In the genomic region with DNA sequence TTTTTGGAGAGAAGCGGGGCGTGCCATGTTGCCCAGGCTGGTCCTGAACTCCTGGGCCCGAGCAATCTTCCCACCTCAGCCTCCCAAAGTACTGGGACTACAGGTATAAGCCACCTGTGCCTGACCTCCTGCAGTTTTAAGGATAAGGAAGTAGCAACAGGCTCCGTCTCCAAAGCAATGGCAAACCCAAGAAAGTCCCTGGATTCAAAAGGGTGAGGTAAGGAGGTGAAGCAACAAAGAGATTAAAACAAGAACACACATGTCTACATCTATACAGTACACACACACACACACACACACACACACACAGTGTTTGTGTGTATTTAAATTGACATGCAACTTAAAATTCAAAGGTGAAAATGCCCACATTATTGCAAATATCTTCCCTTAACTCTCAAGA, we compare ENCODE assay signal across 22 cellular contexts. TPM values are rescaled to one million over a fixed set of nuclear protein-coding genes. Genes with fewer than 3 reads are reported as not detected.
DNase-seq lines count a peak whose midpoint lies in the region; ATAC-seq and TF ChIP-seq lines count a peak whose summit lies in the region.
"Had no signal": no experiment of that assay in that cellular context is flagged by ENCODE, and none has a peak within 500 bp of the region (broad histone marks: within the 10 kb centered on the region; RNA-seq: fewer than 3 reads in every experiment).

No MANE protein-coding gene starts in this region.

- H3K4me1 ChIP-seq in foreskin keratinocyte: peaks cover 9% of the 10 kb centered on the region
- H3K4me1 ChIP-seq: sigmoid colon had no signal

- no peak overlapping the region for H3K4me3 Mint-ChIP-seq in activated T-cell treated with anti-CD3 and anti-CD28 coated beads, Interleukin-2, amount 50 U/mL, for 72 hours
- no peak overlapping the region for H3K4me3 Mint-ChIP-seq in activated T-cell treated with anti-CD3 and anti-CD28 coated beads, Interleukin-2, amount 50 U/mL, for 4 hours
- no peak overlapping the region for H3K4me3 Mint-ChIP-seq in stimulated activated naive B cell treated with anti-CD40 and anti-IgM and Interleukin-4, amounts not matched to agents 10 μg/mL and 1 μg/mL and 100 μg/mL, for 72 hours
- H3K4me3 Mint-ChIP-seq: HFFc6, neural crest cell had no signal

- TF ChIP-seq CTCF in VCaP (conservative IDR thresholded peaks at IDR 0.05) (no peak), foreskin keratinocyte (conservative IDR thresholded peaks at IDR 0.05) (no peak)

- peaks cover 0 to 4% of the 10 kb centered on the region in 2 donors for H3K36me3 Mint-ChIP-seq in activated T-cell treated with anti-CD3 and anti-CD28 coated beads, Interleukin-2, amount 50 U/mL, for 72 hours (ENCODE audit: insufficient read depth in 2 of 2)
- H3K36me3 Mint-ChIP-seq in activated T-cell treated with anti-CD3 and anti-CD28 coated beads, Interleukin-2, amount 50 U/mL, for 4 hours (ENCODE audit: insufficient read depth): peaks cover 22% of the 10 kb centered on the region
- H3K36me3 Mint-ChIP-seq in stimulated activated naive B cell treated with anti-CD40 and anti-IgM and Interleukin-4, amounts not matched to agents 10 μg/mL and 1 μg/mL and 100 μg/mL, for 72 hours: peaks cover 21 to 23% of the 10 kb centered on the region in 2 donors

- H3K27ac ChIP-seq in VCaP: peak overlapping the region; percentile 54
- H3K27ac ChIP-seq in foreskin keratinocyte: peak overlapping the region; percentile 70
- H3K27ac ChIP-seq: brain microvascular endothelial cell, coronary artery, sigmoid colon, thoracic aorta had no signal

- no peaks in the 10 kb centered on the region for H3K27me3 Mint-ChIP-seq in activated T-cell treated with anti-CD3 and anti-CD28 coated beads, Interleukin-2, amount 50 U/mL, for 72 hours (ENCODE audit: low read depth)
- no peaks in the 10 kb centered on the region for H3K27me3 Mint-ChIP-seq in activated T-cell treated with anti-CD3 and anti-CD28 coated beads, Interleukin-2, amount 50 U/mL, for 4 hours (ENCODE audit: low read depth)
- no peaks in the 10 kb centered on the region for H3K27me3 Mint-ChIP-seq in stimulated activated naive B cell treated with anti-CD40 and anti-IgM and Interleukin-4, amounts not matched to agents 10 μg/mL and 1 μg/mL and 100 μg/mL, for 72 hours

- no peak for ATAC-seq in activated T-cell treated with anti-CD3 and anti-CD28 coated beads, Interleukin-2, amount 50 U/mL, for 72 hours (replicated peaks in 1 of 2)
- ATAC-seq in activated T-cell treated with anti-CD3 and anti-CD28 coated beads, Interleukin-2, amount 50 U/mL, for 4 hours: no peak
- peak; percentile 77 for ATAC-seq in foreskin keratinocyte
- ATAC-seq in stimulated activated naive B cell treated with anti-CD40 and anti-IgM and Interleukin-4, amounts not matched to agents 10 μg/mL and 1 μg/mL and 100 μg/mL, for 72 hours (replicated peaks): no peak
- ATAC-seq: left ventricle myocardium superior had no signal

- no peaks in the 10 kb centered on the region for H3K4me1 Mint-ChIP-seq in activated T-cell treated with anti-CD3 and anti-CD28 coated beads, Interleukin-2, amount 50 U/mL, for 72 hours (ENCODE audit: low read depth)
- no peaks in the 10 kb centered on the region for H3K4me1 Mint-ChIP-seq in activated T-cell treated with anti-CD3 and anti-CD28 coated beads, Interleukin-2, amount 50 U/mL, for 4 hours (ENCODE audit: low read depth)
- H3K4me1 Mint-ChIP-seq in stimulated activated naive B cell treated with anti-CD40 and anti-IgM and Interleukin-4, amounts not matched to agents 10 μg/mL and 1 μg/mL and 100 μg/mL, for 72 hours: no peaks in the 10 kb centered on the region

- no peaks in the 10 kb centered on the region for H3K9me3 Mint-ChIP-seq in activated T-cell treated with anti-CD3 and anti-CD28 coated beads, Interleukin-2, amount 50 U/mL, for 72 hours
- no peaks in the 10 kb centered on the region for H3K9me3 Mint-ChIP-seq in activated T-cell treated with anti-CD3 and anti-CD28 coated beads, Interleukin-2, amount 50 U/mL, for 4 hours
- no peaks in the 10 kb centered on the region for H3K9me3 Mint-ChIP-seq in stimulated activated naive B cell treated with anti-CD40 and anti-IgM and Interleukin-4, amounts not matched to agents 10 μg/mL and 1 μg/mL and 100 μg/mL, for 72 hours
- H3K9me3 Mint-ChIP-seq: HFFc6 had no signal

- H3K27me3 ChIP-seq in foreskin keratinocyte: no peaks in the 10 kb centered on the region
- H3K27me3 ChIP-seq: brain microvascular endothelial cell, sigmoid colon had no signal

- H3K27ac Mint-ChIP-seq in activated T-cell treated with anti-CD3 and anti-CD28 coated beads, Interleukin-2, amount 50 U/mL, for 72 hours: peak overlapping the region; percentile 11
- H3K27ac Mint-ChIP-seq in stimulated activated naive B cell treated with anti-CD40 and anti-IgM and Interleukin-4, amounts not matched to agents 10 μg/mL and 1 μg/mL and 100 μg/mL, for 72 hours: peak overlapping the region; percentile 56
- H3K27ac Mint-ChIP-seq: HFFc6 had no signal

- no peak for DNase-seq in activated T-cell treated with anti-CD3 and anti-CD28 coated beads, Interleukin-2, amount 50 U/mL, for 72 hours
- DNase-seq in activated T-cell treated with anti-CD3 and anti-CD28 coated beads, Interleukin-2, amount 50 U/mL, for 4 hours: no peak
- DNase-seq in foreskin keratinocyte (peak; percentile 86 to 89), mesenteric fat pad (ENCODE audit: low spot score) (no peak), T-helper 2 cell (no peak)
- DNase-seq in stimulated activated naive B cell treated with anti-CD40 and anti-IgM and Interleukin-4, amounts not matched to agents 10 μg/mL and 1 μg/mL and 100 μg/mL, for 72 hours: no peak
- no peak for DNase-seq in stimulated activated CD4-positive, alpha-beta T cell treated with anti-CD3 and anti-CD28 coated beads, Interleukin-2, amount 100 ng/mL, for 48 hours
- DNase-seq: 8988T; activated CD4-positive, alpha-beta T cell treated with anti-CD3 and anti-CD28 coated beads for 1 hour; activated T-cell treated with anti-CD3 and anti-CD28 coated beads, Interleukin-2, amount 50 U/mL, for 48 hours; AML-193; brain microvascular endothelial cell; HFFc6; left ventricle myocardium superior; NCI-H1694 treated with DMSO at 0.1 percent for 48 hours; SHP77; sigmoid colon; SW 1271 had no signal

RNA-seq across cellular contexts. Expression of a gene that starts 58.9 kb away (rescaled TPM):
- total RNA-seq in activated T-cell treated with anti-CD3 and anti-CD28 coated beads, Interleukin-2, amount 50 U/mL, for 72 hours: 10 to 100 TPM; 18.2 to 22.4 TPM
- 10 to 100 TPM; 10.0 to 12.5 (median 12.4) TPM for total RNA-seq in activated T-cell treated with anti-CD3 and anti-CD28 coated beads, Interleukin-2, amount 50 U/mL, for 4 hours
- 15.2 and 15.5 TPM in 2 replicates for total RNA-seq in foreskin keratinocyte
- 6.4 and 7.4 TPM in 2 replicates for polyA plus RNA-seq in foreskin keratinocyte
- total RNA-seq in mesenteric fat pad: 24.2 TPM

Comparison
In these comparisons a context has a peak if more than half of its experiments do, and no peak if none do; other contexts are left out.
1. DNase-seq: peak in foreskin keratinocyte (2 of 2); none in activated T-cell treated with anti-CD3 and anti-CD28 coated beads, Interleukin-2, amount 50 U/mL, for 72 hours (0 of 2), activated T-cell treated with anti-CD3 and anti-CD28 coated beads, Interleukin-2, amount 50 U/mL, for 4 hours (single experiment), stimulated activated naive B cell treated with anti-CD40 and anti-IgM and Interleukin-4, amounts not matched to agents 10 μg/mL and 1 μg/mL and 100 μg/mL, for 72 hours (single experiment), mesenteric fat pad (single experiment), T-helper 2 cell (0 of 5) and stimulated activated CD4-positive, alpha-beta T cell treated with anti-CD3 and anti-CD28 coated beads, Interleukin-2, amount 100 ng/mL, for 48 hours (0 of 2).